In the genomic region with DNA sequence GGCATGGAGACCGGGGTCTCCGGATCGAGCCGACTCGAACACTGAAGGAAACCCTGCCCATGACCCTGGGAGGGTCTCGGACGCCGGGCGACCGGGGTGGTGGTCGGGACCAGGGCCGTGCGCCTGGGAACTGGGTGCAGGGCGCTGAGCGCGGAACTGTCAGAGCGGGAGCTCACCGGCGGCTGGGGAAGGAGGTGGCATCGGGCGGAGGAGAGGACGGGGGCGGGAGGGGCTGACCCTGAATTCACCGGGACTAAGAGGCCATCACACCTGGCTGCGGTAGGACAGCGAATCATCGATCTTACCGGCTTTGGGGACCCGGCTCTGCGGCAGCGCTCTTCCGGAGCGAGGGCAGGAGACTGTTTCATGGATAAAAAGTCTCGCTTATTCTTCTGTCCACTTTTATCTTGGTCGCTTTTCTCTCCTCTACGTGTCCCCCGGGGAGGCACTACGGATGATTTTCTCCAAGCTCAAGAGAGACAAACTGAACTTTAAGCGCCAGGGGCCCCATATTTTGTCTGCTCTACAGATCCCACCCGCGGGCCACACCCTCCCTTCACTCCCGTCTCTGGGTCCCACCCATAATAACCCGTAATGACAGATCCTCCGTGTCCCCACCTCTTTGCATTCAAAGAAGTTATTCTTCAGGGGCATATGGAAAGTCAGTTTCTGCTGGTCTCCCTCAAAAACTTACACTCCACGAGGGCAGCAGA, we compare ENCODE assay signal across 8 cellular contexts. TPM values are rescaled to one million over a fixed set of nuclear protein-coding genes. Genes with fewer than 3 reads are reported as not detected.
DNase-seq lines count a peak whose midpoint lies in the region; ATAC-seq and TF ChIP-seq lines count a peak whose summit lies in the region.

A gene with protein sequence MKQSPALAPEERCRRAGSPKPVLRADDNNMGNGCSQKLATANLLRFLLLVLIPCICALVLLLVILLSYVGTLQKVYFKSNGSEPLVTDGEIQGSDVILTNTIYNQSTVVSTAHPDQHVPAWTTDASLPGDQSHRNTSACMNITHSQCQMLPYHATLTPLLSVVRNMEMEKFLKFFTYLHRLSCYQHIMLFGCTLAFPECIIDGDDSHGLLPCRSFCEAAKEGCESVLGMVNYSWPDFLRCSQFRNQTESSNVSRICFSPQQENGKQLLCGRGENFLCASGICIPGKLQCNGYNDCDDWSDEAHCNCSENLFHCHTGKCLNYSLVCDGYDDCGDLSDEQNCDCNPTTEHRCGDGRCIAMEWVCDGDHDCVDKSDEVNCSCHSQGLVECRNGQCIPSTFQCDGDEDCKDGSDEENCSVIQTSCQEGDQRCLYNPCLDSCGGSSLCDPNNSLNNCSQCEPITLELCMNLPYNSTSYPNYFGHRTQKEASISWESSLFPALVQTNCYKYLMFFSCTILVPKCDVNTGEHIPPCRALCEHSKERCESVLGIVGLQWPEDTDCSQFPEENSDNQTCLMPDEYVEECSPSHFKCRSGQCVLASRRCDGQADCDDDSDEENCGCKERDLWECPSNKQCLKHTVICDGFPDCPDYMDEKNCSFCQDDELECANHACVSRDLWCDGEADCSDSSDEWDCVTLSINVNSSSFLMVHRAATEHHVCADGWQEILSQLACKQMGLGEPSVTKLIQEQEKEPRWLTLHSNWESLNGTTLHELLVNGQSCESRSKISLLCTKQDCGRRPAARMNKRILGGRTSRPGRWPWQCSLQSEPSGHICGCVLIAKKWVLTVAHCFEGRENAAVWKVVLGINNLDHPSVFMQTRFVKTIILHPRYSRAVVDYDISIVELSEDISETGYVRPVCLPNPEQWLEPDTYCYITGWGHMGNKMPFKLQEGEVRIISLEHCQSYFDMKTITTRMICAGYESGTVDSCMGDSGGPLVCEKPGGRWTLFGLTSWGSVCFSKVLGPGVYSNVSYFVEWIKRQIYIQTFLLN (minus strand): TSS at position 486 of the 713 bp plus-strand sequence. CDS start 118 bp downstream, at position 368.

- 3% methylated on average over 44 of the region's 45 CpGs for WGBS in HUES64
- 2 to 4% methylated on average over 45 of the region's 45 CpGs for WGBS in sigmoid colon, 2 donors

- H3K27me3 ChIP-seq in BLaER1 = peaks cover 36% of the 10 kb centered on the region
- peaks cover 33% of the 10 kb centered on the region for H3K27me3 ChIP-seq in HUES64 (ENCODE audit: insufficient read depth, low read length)
- peaks cover 0 to 9% (median 0%) of the 10 kb centered on the region in 3 donors for H3K27me3 ChIP-seq in sigmoid colon

- ATAC-seq in GM19467 (IDR thresholded peaks at IDR 0.05; ENCODE audit: unreplicated experiment) = peak; percentile 7
- peak; percentile 55 for ATAC-seq in left ventricle myocardium superior

- peaks cover 26% of the 10 kb centered on the region; the same call in 1 of the 2 replicates for H4K20me1 ChIP-seq in BLaER1

- H3K4me2 ChIP-seq in BLaER1 = peak within 1 kb of the TSS; percentile 96

- H3K36me3 ChIP-seq in BLaER1 = 0 out of 2 replicates have a peak, but pooled peaks cover 6% of the 10 kb centered on the region
- H3K36me3 ChIP-seq in HUES64 (ENCODE audit: insufficient read depth, low read length) = peaks cover 6% of the 10 kb centered on the region
- peaks cover 0 to under 1% (median 0%) of the 10 kb centered on the region in 4 donors for H3K36me3 ChIP-seq in sigmoid colon

- H3K4me3 ChIP-seq in BLaER1 (peak within 1 kb of the TSS; percentile 68), HUES64 (ENCODE audit: low read length) (peak within 1 kb of the TSS; percentile 65), sigmoid colon (peak within 1 kb of the TSS; percentile 15 to 49 (median 43))

- peak; percentile 19 for DNase-seq in activated naive CD4-positive, alpha-beta T cell treated with anti-CD3 and anti-CD28 coated beads, Interleukin-2, amount 50 U/mL, for 16 hours
- DNase-seq in left ventricle myocardium superior (peak; percentile 49), sigmoid colon (no peak), SHP77 treated with DMSO at 0.1 percent for 48 hours (lab: John Stamatoyannopoulos, UW) (no peak), NOMO-1 treated with DMSO at 0.1 percent for 48 hours (lab: John Stamatoyannopoulos, UW; ENCODE audit: unreplicated experiment) (no peak)

- peak within 1 kb of the TSS; percentile 55 for H3K9ac ChIP-seq in BLaER1
- peak within 1 kb of the TSS; percentile 60 for H3K9ac ChIP-seq in HUES64 (ENCODE audit: low read depth, low read length)

- intact Hi-C loops in left ventricle myocardium superior (cut with micrococcal nuclease) = loop anchor here (2.0 kb wide), 1 partner anchor 133 kb away; no protein-coding TSS in a partner anchor
- intact Hi-C loops in sigmoid colon (cut with DNase I) = loop anchor here (10.0 kb wide), 1 partner anchor 163 kb away; no protein-coding TSS in a partner anchor

- peaks cover 6% of the 10 kb centered on the region for H3K9me3 ChIP-seq in BLaER1
- H3K9me3 ChIP-seq in HUES64 (ENCODE audit: insufficient read depth, low read depth, low read length) = peaks cover 5% of the 10 kb centered on the region; the same call in 1 of the 2 replicates
- no peaks in the 10 kb centered on the region for H3K9me3 ChIP-seq in sigmoid colon

- TF ChIP-seq CTCF in sigmoid colon (IDR thresholded peaks at IDR 0.05) = no peak

- H3K27ac ChIP-seq in BLaER1 = no peak within 1 kb of the TSS
- H3K27ac ChIP-seq in HUES64 (ENCODE audit: low read depth, low read length) = no peak within 1 kb of the TSS
- no peak within 1 kb of the TSS for H3K27ac ChIP-seq in sigmoid colon

- no peak for TF ChIP-seq EP300 in sigmoid colon (IDR thresholded peaks at IDR 0.05)

- H3K4me1 ChIP-seq in BLaER1 = peaks cover 30% of the 10 kb centered on the region
- peaks cover 24% of the 10 kb centered on the region for H3K4me1 ChIP-seq in HUES64 (ENCODE audit: insufficient read depth, low read length)
- peaks cover 0 to 31% (median 26%) of the 10 kb centered on the region in 4 donors for H3K4me1 ChIP-seq in sigmoid colon

- no peak for TF ChIP-seq POLR2A in sigmoid colon (IDR thresholded peaks at IDR 0.05)

RNA-seq across cellular contexts. Expression of the gene that starts here (rescaled TPM):
- polyA plus RNA-seq in HUES64 (2013, experiment 1 of 2) = not detected
- polyA plus RNA-seq in HUES64 (2013, experiment 2 of 2) = 0.44 TPM
- total RNA-seq in left ventricle myocardium superior = 96.8 TPM
- 1 to 10 TPM in 1 of 4 donors, under 1 TPM in 3; 0.14 to 2.5 (median 0.52) TPM for total RNA-seq in sigmoid colon
- polyA plus RNA-seq in sigmoid colon = under 1 TPM; under 0.01 to 0.69 (median 0.34) TPM

Comparison
In these comparisons a context has a peak if more than half of its experiments do, and no peak if none do; other contexts are left out.
1. RNA of the gene that starts here (total RNA-seq): 96.8 TPM in left ventricle myocardium superior (single experiment); 0.14 to 2.5 TPM in sigmoid colon; every median in the first group is over 10 times any median in the second.
2. DNase-seq: peak in activated naive CD4-positive, alpha-beta T cell treated with anti-CD3 and anti-CD28 coated beads, Interleukin-2, amount 50 U/mL, for 16 hours (single experiment) and left ventricle myocardium superior (single experiment); none in sigmoid colon (single experiment), SHP77 treated with DMSO at 0.1 percent for 48 hours (single experiment) and NOMO-1 treated with DMSO at 0.1 percent for 48 hours (single experiment).
3. Peak in every context shown above with its lines, with median percentiles within 50 percentile points of each other: H3K4me3 ChIP-seq.